13 cellular contexts compared by ENCODE assay signal in the genomic region with DNA sequence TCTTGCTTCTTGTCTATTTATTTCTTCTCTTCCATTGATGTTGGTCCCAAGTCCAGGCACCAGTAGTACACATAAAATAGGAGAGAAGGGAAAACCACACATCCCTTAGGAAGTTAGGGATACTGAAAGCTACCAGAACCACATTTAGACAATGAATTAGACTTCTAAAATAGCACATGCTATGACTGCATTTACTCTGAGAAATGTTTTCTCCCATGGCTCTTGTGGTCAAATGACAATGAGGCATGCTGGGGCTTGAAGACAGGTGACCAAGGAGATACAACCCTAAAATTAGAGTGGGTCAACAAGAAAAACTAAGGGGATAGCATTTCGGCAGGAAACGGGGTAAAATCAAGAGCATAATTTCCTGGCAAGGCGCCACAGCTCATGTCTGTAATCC. TPM values are rescaled to one million over a fixed set of nuclear protein-coding genes. Genes with fewer than 3 reads are reported as not detected.
"Had no signal": no experiment of that assay in that cellular context is flagged by ENCODE, and none has a peak within 500 bp of the region (broad histone marks: within the 10 kb centered on the region; RNA-seq: fewer than 3 reads in every experiment).

No MANE protein-coding gene starts in this region.

- ATAC-seq: naive thymus-derived CD8-positive, alpha-beta T cell had no signal

- DNase-seq: activated CD4-positive, alpha-beta T cell treated with anti-CD3 and anti-CD28 coated beads for 1 hour; activated gamma-delta T cell treated with Interleukin-2 at 50 U/mL for 16 hours; activated T-cell treated with anti-CD3 and anti-CD28 coated beads, Interleukin-2, amount 50 U/mL, for 1 hour; esophagus squamous epithelium; foreskin fibroblast; naive thymus-derived CD8-positive, alpha-beta T cell; nucleus accumbens; sigmoid colon; stimulated activated CD4-positive, alpha-beta T cell treated with anti-CD3 and anti-CD28 coated beads, Interleukin-12 subunit alpha, Interleukin-12 subunit beta, amount 100 ng/mL, for 4 hours had no signal

- H3K4me3 Mint-ChIP-seq: naive thymus-derived CD8-positive, alpha-beta T cell had no signal

- H3K27me3 Mint-ChIP-seq: naive thymus-derived CD8-positive, alpha-beta T cell had no signal

- H3K4me3 ChIP-seq: ascending aorta, cardiac muscle cell, esophagus squamous epithelium, sigmoid colon had no signal

- H3K9me3 Mint-ChIP-seq: naive thymus-derived CD8-positive, alpha-beta T cell had no signal

- H3K9me3 ChIP-seq: ascending aorta, esophagus squamous epithelium, sigmoid colon had no signal

- H3K27me3 ChIP-seq: ascending aorta, cardiac muscle cell, esophagus squamous epithelium, sigmoid colon had no signal

- H3K27ac ChIP-seq: ascending aorta, cardiac muscle cell, esophagus squamous epithelium, sigmoid colon had no signal

- H3K4me1 ChIP-seq: ascending aorta, esophagus squamous epithelium, sigmoid colon had no signal

RNA-seq across cellular contexts. Expression of a gene that starts 56.1 kb away (rescaled TPM):
- total RNA-seq: activated CD8-positive, alpha-beta memory T cell treated with anti-CD3 and anti-CD28 coated beads for 36 hours; cardiac muscle cell; lung microvascular endothelial cell; naive thymus-derived CD8-positive, alpha-beta T cell had no signal
- polyA plus RNA-seq: cardiac muscle cell; naive thymus-derived CD8-positive, alpha-beta T cell had no signal
